Comparison of ENCODE assay signal across 1 cellular context in the genomic region with DNA sequence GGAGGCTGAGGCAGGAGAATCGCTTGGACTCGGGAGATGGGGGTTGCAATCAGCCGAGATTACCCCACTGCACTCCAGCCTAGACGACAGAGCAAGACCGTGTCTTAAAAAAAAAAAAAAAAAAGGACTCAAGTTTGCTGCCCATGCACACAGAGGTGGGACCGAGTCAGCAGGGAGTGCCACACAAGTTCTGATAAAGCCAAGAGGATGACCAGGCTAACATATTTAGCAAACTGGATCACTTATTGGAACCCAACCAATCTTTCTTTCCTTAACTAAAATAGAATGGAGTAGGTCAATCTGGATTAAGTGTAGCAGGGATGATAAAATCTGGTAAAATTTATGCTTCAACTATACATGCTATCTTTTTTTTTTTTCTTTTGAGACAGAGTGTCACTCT.
TF ChIP-seq lines count a peak whose summit lies in the region.

No MANE protein-coding gene starts in this region.

TF ChIP-seq in GM23338, 12 proteins besides CTCF, POLR2A, EP300 and RAD21 (continued from another document):
- TF ChIP-seq, protein P1, sequence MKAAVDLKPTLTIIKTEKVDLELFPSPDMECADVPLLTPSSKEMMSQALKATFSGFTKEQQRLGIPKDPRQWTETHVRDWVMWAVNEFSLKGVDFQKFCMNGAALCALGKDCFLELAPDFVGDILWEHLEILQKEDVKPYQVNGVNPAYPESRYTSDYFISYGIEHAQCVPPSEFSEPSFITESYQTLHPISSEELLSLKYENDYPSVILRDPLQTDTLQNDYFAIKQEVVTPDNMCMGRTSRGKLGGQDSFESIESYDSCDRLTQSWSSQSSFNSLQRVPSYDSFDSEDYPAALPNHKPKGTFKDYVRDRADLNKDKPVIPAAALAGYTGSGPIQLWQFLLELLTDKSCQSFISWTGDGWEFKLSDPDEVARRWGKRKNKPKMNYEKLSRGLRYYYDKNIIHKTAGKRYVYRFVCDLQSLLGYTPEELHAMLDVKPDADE (IDR thresholded peaks at IDR 0.05) = no peak
TF ChIP-seq in GM23338: peak in this region for 0.
